ENCODE assay signal across 1 cellular context in the genomic region with DNA sequence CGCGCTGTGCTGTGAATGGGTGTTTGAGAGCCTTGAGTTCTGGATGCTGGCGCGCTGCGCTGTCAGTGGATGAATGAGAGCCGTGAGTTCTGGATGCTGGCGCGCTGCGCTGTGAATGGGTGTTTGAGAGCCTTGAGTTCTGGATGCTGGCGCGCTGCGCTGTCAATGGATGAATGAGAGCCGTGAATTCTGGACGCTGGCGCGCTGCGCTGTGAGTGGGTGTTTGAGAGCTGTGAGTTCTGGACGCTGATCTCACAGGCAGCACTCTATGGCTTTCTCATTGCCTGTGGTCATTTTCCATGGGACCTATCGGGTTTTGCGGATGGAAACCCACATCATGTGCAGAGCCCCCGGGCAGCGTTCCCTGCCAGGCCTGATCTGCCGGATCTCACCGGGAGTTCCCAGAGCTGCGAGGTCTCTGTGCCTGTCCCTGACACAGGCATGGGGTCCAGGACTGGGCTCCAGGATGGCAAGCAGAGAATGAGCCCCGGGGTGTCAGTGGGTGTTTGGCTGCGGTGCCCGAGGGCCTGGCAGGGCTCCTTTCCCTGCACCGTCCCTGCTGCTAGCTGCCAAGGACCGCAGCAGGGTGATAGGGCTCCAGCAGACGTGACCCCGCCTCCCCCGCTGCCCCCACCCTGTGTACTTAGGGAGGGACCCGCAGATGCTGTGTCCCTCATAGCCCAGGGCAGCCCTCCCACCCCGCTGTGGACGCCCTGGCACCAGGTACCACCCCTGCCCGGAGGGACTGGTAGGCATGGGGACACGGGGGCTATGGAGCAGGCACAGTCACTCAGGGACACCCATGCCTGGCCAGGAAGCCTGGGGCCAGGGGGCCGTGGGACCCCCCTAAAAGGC.
TF ChIP-seq lines count a peak whose summit lies in the region.

No MANE protein-coding gene starts in this region.

TF ChIP-seq in SK-N-SH treated with all-trans-retinoic acid at 6 μM for 48 hours, 23 proteins besides CTCF, POLR2A, EP300 and RAD21 (continued from another document):
- TF ChIP-seq, protein P1, sequence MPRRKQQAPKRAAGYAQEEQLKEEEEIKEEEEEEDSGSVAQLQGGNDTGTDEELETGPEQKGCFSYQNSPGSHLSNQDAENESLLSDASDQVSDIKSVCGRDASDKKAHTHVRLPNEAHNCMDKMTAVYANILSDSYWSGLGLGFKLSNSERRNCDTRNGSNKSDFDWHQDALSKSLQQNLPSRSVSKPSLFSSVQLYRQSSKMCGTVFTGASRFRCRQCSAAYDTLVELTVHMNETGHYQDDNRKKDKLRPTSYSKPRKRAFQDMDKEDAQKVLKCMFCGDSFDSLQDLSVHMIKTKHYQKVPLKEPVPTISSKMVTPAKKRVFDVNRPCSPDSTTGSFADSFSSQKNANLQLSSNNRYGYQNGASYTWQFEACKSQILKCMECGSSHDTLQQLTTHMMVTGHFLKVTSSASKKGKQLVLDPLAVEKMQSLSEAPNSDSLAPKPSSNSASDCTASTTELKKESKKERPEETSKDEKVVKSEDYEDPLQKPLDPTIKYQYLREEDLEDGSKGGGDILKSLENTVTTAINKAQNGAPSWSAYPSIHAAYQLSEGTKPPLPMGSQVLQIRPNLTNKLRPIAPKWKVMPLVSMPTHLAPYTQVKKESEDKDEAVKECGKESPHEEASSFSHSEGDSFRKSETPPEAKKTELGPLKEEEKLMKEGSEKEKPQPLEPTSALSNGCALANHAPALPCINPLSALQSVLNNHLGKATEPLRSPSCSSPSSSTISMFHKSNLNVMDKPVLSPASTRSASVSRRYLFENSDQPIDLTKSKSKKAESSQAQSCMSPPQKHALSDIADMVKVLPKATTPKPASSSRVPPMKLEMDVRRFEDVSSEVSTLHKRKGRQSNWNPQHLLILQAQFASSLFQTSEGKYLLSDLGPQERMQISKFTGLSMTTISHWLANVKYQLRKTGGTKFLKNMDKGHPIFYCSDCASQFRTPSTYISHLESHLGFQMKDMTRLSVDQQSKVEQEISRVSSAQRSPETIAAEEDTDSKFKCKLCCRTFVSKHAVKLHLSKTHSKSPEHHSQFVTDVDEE (CRISPR knock-in tag; IDR thresholded peaks at IDR 0.05), result no peak
- TF ChIP-seq SNAI2 (CRISPR knock-in tag; IDR thresholded peaks at IDR 0.05) (no peak), ZNF70 (CRISPR knock-in tag; IDR thresholded peaks at IDR 0.05) (no peak), ZFP3 (CRISPR knock-in tag; IDR thresholded peaks at IDR 0.05) (no peak), ZC3H10 (CRISPR knock-in tag; IDR thresholded peaks at IDR 0.05) (no peak), CSDC2 (CRISPR knock-in tag; IDR thresholded peaks at IDR 0.05) (no peak), GLIS3 (CRISPR knock-in tag; IDR thresholded peaks at IDR 0.05) (no peak), ZFP30 (CRISPR knock-in tag; IDR thresholded peaks at IDR 0.05) (no peak)
- TF ChIP-seq, protein P2, sequence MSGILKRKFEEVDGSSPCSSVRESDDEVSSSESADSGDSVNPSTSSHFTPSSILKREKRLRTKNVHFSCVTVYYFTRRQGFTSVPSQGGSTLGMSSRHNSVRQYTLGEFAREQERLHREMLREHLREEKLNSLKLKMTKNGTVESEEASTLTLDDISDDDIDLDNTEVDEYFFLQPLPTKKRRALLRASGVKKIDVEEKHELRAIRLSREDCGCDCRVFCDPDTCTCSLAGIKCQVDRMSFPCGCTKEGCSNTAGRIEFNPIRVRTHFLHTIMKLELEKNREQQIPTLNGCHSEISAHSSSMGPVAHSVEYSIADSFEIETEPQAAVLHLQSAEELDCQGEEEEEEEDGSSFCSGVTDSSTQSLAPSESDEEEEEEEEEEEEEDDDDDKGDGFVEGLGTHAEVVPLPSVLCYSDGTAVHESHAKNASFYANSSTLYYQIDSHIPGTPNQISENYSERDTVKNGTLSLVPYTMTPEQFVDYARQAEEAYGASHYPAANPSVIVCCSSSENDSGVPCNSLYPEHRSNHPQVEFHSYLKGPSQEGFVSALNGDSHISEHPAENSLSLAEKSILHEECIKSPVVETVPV (CRISPR knock-in tag; IDR thresholded peaks at IDR 0.05), result no peak
